12 cellular contexts compared by ENCODE assay signal in the genomic region with DNA sequence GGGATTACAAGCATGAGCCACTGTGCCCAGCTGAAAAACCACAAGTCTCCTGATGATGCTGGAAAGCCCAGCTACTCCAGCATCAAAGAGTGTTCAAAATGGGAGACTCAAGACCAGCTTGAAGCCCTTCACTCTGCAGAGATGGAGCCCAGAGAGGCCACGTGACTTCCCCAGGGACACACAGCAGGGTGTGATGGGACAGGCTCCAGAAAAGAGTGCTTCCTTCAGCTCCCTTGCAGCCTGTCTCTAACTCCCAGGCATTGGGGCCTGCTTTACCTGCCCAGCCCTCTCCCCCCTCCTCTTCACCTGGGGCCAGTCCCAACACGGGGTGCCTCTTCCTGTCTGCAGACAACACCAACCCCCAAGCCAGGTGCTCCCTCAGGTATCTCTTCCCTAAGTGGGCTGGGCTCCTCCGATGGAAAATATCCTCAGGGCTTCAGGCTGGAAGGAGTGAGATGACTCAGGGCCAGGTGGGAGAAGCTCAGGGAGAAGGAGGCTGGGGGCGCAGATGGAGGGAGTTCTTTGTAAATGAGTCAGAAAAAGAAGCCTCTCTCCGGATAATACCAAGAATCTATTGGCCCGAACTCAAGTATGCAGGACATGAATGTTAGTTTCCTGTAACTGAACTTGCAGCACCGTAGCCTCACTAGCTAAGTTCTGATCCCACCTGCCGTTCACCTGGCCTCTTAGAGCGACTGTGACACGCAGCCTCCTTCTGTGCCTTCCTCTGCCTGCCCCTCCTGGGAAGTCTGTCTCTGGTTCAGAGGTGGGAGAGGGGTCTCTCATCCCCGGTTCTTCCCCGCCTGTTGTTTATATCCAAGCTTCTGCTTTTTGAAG.
DNase-seq lines count a peak whose midpoint lies in the region; ATAC-seq and TF ChIP-seq lines count a peak whose summit lies in the region.
"Had no signal": no experiment of that assay in that cellular context is flagged by ENCODE, and none has a peak within 500 bp of the region (broad histone marks: within the 10 kb centered on the region; RNA-seq: fewer than 3 reads in every experiment).

No MANE protein-coding gene starts in this region.

- in situ Hi-C loops in ACHN (cut with HindIII; ENCODE audit: low pct_ligation_motif_present, low pct_unique_long_range_greater_than_20kb, low sequenced_read_pairs) = no loop called here

- no peaks in the 10 kb centered on the region for H3K36me3 ChIP-seq in HUES48 (ENCODE audit: control insufficient read depth, insufficient read depth, low read length)
- no peaks in the 10 kb centered on the region for H3K36me3 ChIP-seq in body of pancreas (replicated peaks in 1 of 2; ENCODE audit: insufficient read depth in 1 of 2, low read depth in 2 of 2)

- no peaks in the 10 kb centered on the region for H3K27me3 ChIP-seq in HUES48 (ENCODE audit: control insufficient read depth, insufficient read depth, low read length)
- no peaks in the 10 kb centered on the region for H3K27me3 ChIP-seq in body of pancreas

- H3K4me3 ChIP-seq in HUES48 (ENCODE audit: low read depth, low read length) (no peak overlapping the region), body of pancreas (no peak overlapping the region)

- peak; percentile 96 for DNase-seq in ACHN
- DNase-seq in body of pancreas = peak in 2 of 4 donors; percentile 28 to 38
- peak; percentile 99 for DNase-seq in kidney tubule cell (ENCODE audit: low spot score)
- DNase-seq in activated CD8-positive, alpha-beta memory T cell treated with anti-CD3 and anti-CD28 coated beads, Interleukin-2, amount 50 U/mL, for 4 hours = no peak
- DNase-seq in activated naive CD4-positive, alpha-beta T cell treated with anti-CD3 and anti-CD28 coated beads, Interleukin-2, amount 10 ng/mL, durations not matched to agents 7 days and 5 days = no peak
- no peak for DNase-seq in NOMO-1 (lab: John Stamatoyannopoulos, UW; ENCODE audit: unreplicated experiment in 2 of 2)
- no peak for DNase-seq in pons (ENCODE audit: low spot score)
- DNase-seq: central memory CD4-positive, alpha-beta T cell; DMS 273 treated with DMSO at 0.1 percent for 48 hours; naive thymus-derived CD4-positive, alpha-beta T cell had no signal

- peak overlapping the region; percentile 86 for H3K27ac ChIP-seq in HUES48 (ENCODE audit: low read depth, low read length)
- no peak overlapping the region for H3K27ac ChIP-seq in body of pancreas
- H3K27ac ChIP-seq: KMS-11 had no signal

- 47 to 58% methylated on average over 12 of the region's 12 CpGs for WGBS in body of pancreas, 2 donors

- peak; percentile 66 for ATAC-seq in body of pancreas
- ATAC-seq: naive thymus-derived CD4-positive, alpha-beta T cell had no signal

- no peaks in the 10 kb centered on the region for H3K4me1 Mint-ChIP-seq in activated naive CD4-positive, alpha-beta T cell treated with anti-CD3 and anti-CD28 coated beads, Interleukin-2, amount 10 ng/mL, durations not matched to agents 7 days and 5 days
- H3K4me1 Mint-ChIP-seq: naive thymus-derived CD4-positive, alpha-beta T cell had no signal

- TF ChIP-seq CTCF in body of pancreas (IDR thresholded peaks at IDR 0.05) = no peak

- H3K9me3 Mint-ChIP-seq in activated naive CD4-positive, alpha-beta T cell treated with anti-CD3 and anti-CD28 coated beads, Interleukin-2, amount 10 ng/mL, durations not matched to agents 7 days and 5 days = peaks cover 2% of the 10 kb centered on the region

- CTCF ChIA-PET in activated naive CD4-positive, alpha-beta T cell treated with anti-CD3 and anti-CD28 coated beads, Interleukin-2, amount 10 ng/mL, durations not matched to agents 7 days and 5 days (lab: Charles Lee) = no interaction called here

- no peak for TF ChIP-seq POLR2A in body of pancreas (IDR thresholded peaks at IDR 0.05)

- H3K27me3 Mint-ChIP-seq in activated naive CD4-positive, alpha-beta T cell treated with anti-CD3 and anti-CD28 coated beads, Interleukin-2, amount 10 ng/mL, durations not matched to agents 7 days and 5 days = no peaks in the 10 kb centered on the region
- H3K27me3 Mint-ChIP-seq: naive thymus-derived CD4-positive, alpha-beta T cell had no signal

- H3K9me3 ChIP-seq in HUES48 (ENCODE audit: control insufficient read depth, insufficient read depth, low read length) (no peaks in the 10 kb centered on the region), body of pancreas (no peaks in the 10 kb centered on the region)

- H3K4me1 ChIP-seq in HUES48 (ENCODE audit: control insufficient read depth, insufficient read depth, low read length) = peaks cover 28% of the 10 kb centered on the region
- no peaks in the 10 kb centered on the region for H3K4me1 ChIP-seq in body of pancreas

- H3K4me3 Mint-ChIP-seq in activated naive CD4-positive, alpha-beta T cell treated with anti-CD3 and anti-CD28 coated beads, Interleukin-2, amount 10 ng/mL, durations not matched to agents 7 days and 5 days = no peak overlapping the region
- H3K4me3 Mint-ChIP-seq: naive thymus-derived CD4-positive, alpha-beta T cell had no signal

- H3K9ac ChIP-seq in HUES48 (ENCODE audit: low read depth, low read length) = no peak overlapping the region
- H3K9ac ChIP-seq: KMS-11 had no signal

- intact Hi-C loops in body of pancreas (cut with DNase I) = no loop called here

- no peak overlapping the region for H3K27ac Mint-ChIP-seq in activated naive CD4-positive, alpha-beta T cell treated with anti-CD3 and anti-CD28 coated beads, Interleukin-2, amount 10 ng/mL, durations not matched to agents 7 days and 5 days
- H3K27ac Mint-ChIP-seq: naive thymus-derived CD4-positive, alpha-beta T cell had no signal

- H3K36me3 Mint-ChIP-seq in activated naive CD4-positive, alpha-beta T cell treated with anti-CD3 and anti-CD28 coated beads, Interleukin-2, amount 10 ng/mL, durations not matched to agents 7 days and 5 days = no peaks in the 10 kb centered on the region
- H3K36me3 Mint-ChIP-seq: naive thymus-derived CD4-positive, alpha-beta T cell had no signal

Comparison
In these comparisons a context has a peak if more than half of its experiments do, and no peak if none do; other contexts are left out.
1. DNase-seq: peak in ACHN (single experiment) and kidney tubule cell (single experiment); none in activated CD8-positive, alpha-beta memory T cell treated with anti-CD3 and anti-CD28 coated beads, Interleukin-2, amount 50 U/mL, for 4 hours (single experiment), activated naive CD4-positive, alpha-beta T cell treated with anti-CD3 and anti-CD28 coated beads, Interleukin-2, amount 10 ng/mL, durations not matched to agents 7 days and 5 days (single experiment), NOMO-1 (0 of 2) and pons (single experiment).